ENCODE assay signal across 6 cellular contexts in genomic region chr19:4950650-4951049, GRCh38. TPM values are rescaled to one million over a fixed set of nuclear protein-coding genes. Genes with fewer than 3 reads are reported as not detected.
"Had no signal": no experiment of that assay in that cellular context is flagged by ENCODE, and none has a peak within 500 bp of the region (broad histone marks: within the 10 kb centered on the region; RNA-seq: fewer than 3 reads in every experiment).

No MANE protein-coding gene starts in this region.

RNA-seq across cellular contexts. Expression of gene ARRDC5, which starts 48.0 kb away (rescaled TPM):
- total RNA-seq: mesothelial cell of epicardium, neural crest cell, occipital lobe, osteocyte, psoas muscle had no signal
- polyA plus RNA-seq: liver, psoas muscle had no signal
